1 cellular context compared by ENCODE assay signal in the genomic region with DNA sequence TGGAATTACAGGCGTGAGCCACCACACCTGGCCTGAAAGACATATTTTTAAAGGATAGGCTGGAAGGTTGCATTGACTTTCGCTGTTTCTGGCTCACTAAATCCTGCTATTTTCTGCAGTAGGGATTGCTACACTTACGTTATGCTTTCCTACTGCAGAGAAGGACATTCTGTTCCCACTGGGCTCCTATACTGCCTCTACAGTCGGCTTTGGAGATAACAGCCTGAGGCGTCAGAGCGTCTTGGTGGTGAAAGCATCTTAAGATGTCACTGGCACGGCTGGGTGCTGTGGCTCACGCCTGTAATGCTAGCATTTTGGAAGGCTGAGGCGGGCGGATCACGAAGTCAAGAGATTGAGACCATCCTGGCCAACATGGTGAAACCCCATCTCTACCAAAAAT.
TF ChIP-seq lines count a peak whose summit lies in the region.

No MANE protein-coding gene starts in this region.

TF ChIP-seq in H1, 55 proteins besides CTCF, POLR2A, EP300 and RAD21 (continued from another document):
- TF ChIP-seq CHD7 (IDR thresholded peaks at IDR 0.05; ENCODE audit: insufficient replicate concordance, low read length) (no peak), KDM4A (IDR thresholded peaks at IDR 0.05; ENCODE audit: low read depth, low read length, severe bottlenecking) (no peak), TEAD4 (IDR thresholded peaks at IDR 0.05; ENCODE audit: low read depth, low read length) (no peak), CEBPB (IDR thresholded peaks at IDR 0.05; ENCODE audit: low read depth, low read length) (no peak), TAF1 (IDR thresholded peaks at IDR 0.05; ENCODE audit: low read depth, low read length) (no peak), CBX5 (IDR thresholded peaks at IDR 0.05; ENCODE audit: low read depth, low read length) (no peak), MAX (IDR thresholded peaks at IDR 0.05) (no peak), SUZ12 (IDR thresholded peaks at IDR 0.05; ENCODE audit: low read length) (no peak), ZNF274 (IDR thresholded peaks at IDR 0.05; ENCODE audit: borderline replicate concordance, extremely low read depth, low read length) (no peak), RXRA (IDR thresholded peaks at IDR 0.05; ENCODE audit: insufficient read depth, low read depth, low read length) (no peak), KDM1A (IDR thresholded peaks at IDR 0.05; ENCODE audit: borderline replicate concordance, low read length) (no peak), TCF12 (IDR thresholded peaks at IDR 0.05; ENCODE audit: low read depth, low read length) (no peak), RFX5 (IDR thresholded peaks at IDR 0.05; ENCODE audit: borderline replicate concordance, low read depth, low read length) (no peak), EZH2 (IDR thresholded peaks at IDR 0.05; ENCODE audit: low read depth, low read length, severe bottlenecking) (no peak)
